In genomic region chr6:170128346-170128745, GRCh38 we compare ENCODE assay signal across 26 cellular contexts.
DNase-seq lines count a peak whose midpoint lies in the region; FAIRE-seq and TF ChIP-seq lines count a peak whose summit lies in the region.
"Had no signal": no experiment of that assay in that cellular context is flagged by ENCODE, and none has a peak within 500 bp of the region (broad histone marks: within the 10 kb centered on the region; RNA-seq: fewer than 3 reads in every experiment).

No MANE protein-coding gene starts in this region.

- H4K8ac ChIP-seq in H1 (ENCODE audit: extremely low read depth, insufficient read depth, low read length): no peak overlapping the region

- no peak overlapping the region for H4K5ac ChIP-seq in H1 (ENCODE audit: insufficient read length, low read depth, low read length)

- H2BK12ac ChIP-seq in H1 (ENCODE audit: low read depth, low read length): no peak overlapping the region

- H2AK5ac ChIP-seq in H1 (ENCODE audit: low read depth, low read length): no peak overlapping the region

- TF ChIP-seq RAD21 in H1 (IDR thresholded peaks at IDR 0.05 in 1 of 2, conservative IDR thresholded peaks at IDR 0.05 in 1 of 2; ENCODE audit: low read depth in 2 of 2, low read length in 2 of 2): no peak

- no peak overlapping the region for H3K4me2 ChIP-seq in H1 (ENCODE audit: insufficient read depth in 1 of 2, low read depth in 2 of 2, low read length in 2 of 2)

- no peak overlapping the region for H3K23ac ChIP-seq in H1 (ENCODE audit: insufficient read length)

- no peak for TF ChIP-seq CTCF in H1 (IDR thresholded peaks at IDR 0.05; ENCODE audit: control extremely low read depth in 1 of 3, insufficient read depth in 1 of 3, low read depth in 1 of 3, low read length in 3 of 3)
- TF ChIP-seq CTCF in progenitor cell of endocrine pancreas (IDR thresholded peaks at IDR 0.05; ENCODE audit: unreplicated experiment): no peak

- peak; percentile 3 for DNase-seq in activated naive CD4-positive, alpha-beta T cell treated with anti-CD3 and anti-CD28 coated beads, Interleukin-2, amount 10 ng/mL, durations not matched to agents 7 days and 5 days
- DNase-seq in activated naive CD4-positive, alpha-beta T cell treated with anti-CD3 and anti-CD28 coated beads for 36 hours: no peak
- peak in 1 of 2 experiments; percentile 19 for DNase-seq in H1 (ENCODE audit: low read depth in 1 of 2, low spot score in 2 of 2)
- peak; percentile 3 for DNase-seq in progenitor cell of endocrine pancreas (ENCODE audit: low spot score, unreplicated experiment)
- peak; percentile 28 for DNase-seq in ureter (ENCODE audit: low spot score)
- no peak for DNase-seq in iPS-NIHi11 (ENCODE audit: low spot score)
- DNase-seq in GM12892 (ENCODE audit: insufficient read length): no peak
- DNase-seq in SHP77 treated with DMSO at 0.1 percent for 48 hours (lab: John Stamatoyannopoulos, UW): no peak
- DNase-seq: activated CD4-positive, alpha-beta T cell treated with anti-CD3 and anti-CD28 coated beads for 36 hours; activated T-cell treated with anti-CD3 and anti-CD28 coated beads, Interleukin-2, amount 50 U/mL, for 48 hours; CD4-positive, alpha-beta memory T cell; DMS 273 treated with DMSO at 0.1 percent for 48 hours; gastrocnemius medialis; hippocampal formation; NCI-H1048; NCI-H1694 treated with DMSO at 0.1 percent for 48 hours; NCI-H2171; nephron progenitor cell; stimulated activated CD4-positive, alpha-beta T cell treated with anti-CD3 and anti-CD28 coated beads, Interleukin-12 subunit alpha, Interleukin-12 subunit beta, amount 100 ng/mL, for 4 hours; stimulated activated CD4-positive, alpha-beta T cell treated with anti-CD3 and anti-CD28 coated beads, Interleukin-4, amount 100 ng/mL, for 1 hour; SW 1271; T-helper 9 cell had no signal

- TF ChIP-seq EP300 in H1 (IDR thresholded peaks at IDR 0.05; ENCODE audit: borderline replicate concordance in 1 of 2, low read depth in 2 of 2, low read length in 2 of 2): no peak

- no peak overlapping the region for H3K4me3 ChIP-seq in H1 (ENCODE audit: extremely low read depth in 1 of 4, insufficient read depth in 2 of 4, low read depth in 3 of 4, low read length in 4 of 4)
- H3K4me3 ChIP-seq: gastrocnemius medialis, GM12878, pancreas had no signal

- FAIRE-seq in H1 (lab: Jason Lieb, UNC): no peak
- FAIRE-seq in GM12892 (lab: Jason Lieb, UNC): no peak
- FAIRE-seq: A204.1, GM12878, H54, pancreas had no signal

- no peaks in the 10 kb centered on the region for H3K36me3 Mint-ChIP-seq in activated naive CD4-positive, alpha-beta T cell treated with anti-CD3 and anti-CD28 coated beads, Interleukin-2, amount 10 ng/mL, durations not matched to agents 7 days and 5 days
- H3K36me3 Mint-ChIP-seq in activated naive CD4-positive, alpha-beta T cell treated with anti-CD3 and anti-CD28 coated beads for 36 hours (ENCODE audit: low read depth): no peaks in the 10 kb centered on the region
- H3K36me3 Mint-ChIP-seq in progenitor cell of endocrine pancreas (ENCODE audit: insufficient read depth): no peaks in the 10 kb centered on the region
- H3K36me3 Mint-ChIP-seq: CD4-positive, alpha-beta memory T cell had no signal

- H3K18ac ChIP-seq in H1 (ENCODE audit: extremely low read depth, low read length): no peak overlapping the region

- peaks cover 3% of the 10 kb centered on the region for H3K4me1 Mint-ChIP-seq in activated naive CD4-positive, alpha-beta T cell treated with anti-CD3 and anti-CD28 coated beads, Interleukin-2, amount 10 ng/mL, durations not matched to agents 7 days and 5 days
- H3K4me1 Mint-ChIP-seq in activated naive CD4-positive, alpha-beta T cell treated with anti-CD3 and anti-CD28 coated beads for 36 hours (ENCODE audit: low read depth): no peaks in the 10 kb centered on the region
- H3K4me1 Mint-ChIP-seq in progenitor cell of endocrine pancreas (ENCODE audit: low read depth): peaks cover 7% of the 10 kb centered on the region
- H3K4me1 Mint-ChIP-seq: activated CD4-positive, alpha-beta T cell treated with anti-CD3 and anti-CD28 coated beads for 36 hours; CD4-positive, alpha-beta memory T cell had no signal

- H3K23me2 ChIP-seq in H1 (ENCODE audit: low read depth, low read length): no peaks in the 10 kb centered on the region

- no peaks in the 10 kb centered on the region for H3K36me3 ChIP-seq in H1 (ENCODE audit: control insufficient read depth in 2 of 4, insufficient read depth in 4 of 4, low read length in 3 of 4)
- H3K36me3 ChIP-seq: gastrocnemius medialis, pancreas had no signal

- H3K56ac ChIP-seq in H1 (replicated peaks; ENCODE audit: insufficient read length, low read depth, low read length): no peak overlapping the region

- CTCF ChIA-PET in activated naive CD4-positive, alpha-beta T cell treated with anti-CD3 and anti-CD28 coated beads, Interleukin-2, amount 10 ng/mL, durations not matched to agents 7 days and 5 days (lab: Charles Lee): no interaction called here
- CTCF ChIA-PET in activated naive CD4-positive, alpha-beta T cell treated with anti-CD3 and anti-CD28 coated beads for 36 hours (lab: Charles Lee): no interaction called here
- CTCF ChIA-PET in H1 (lab: Charles Lee; ENCODE audit: partially characterized antibody): interaction anchor here (0.7 kb wide), 1 partner anchor 61 kb away, joined by 3 read pairs; no protein-coding TSS in a partner anchor

- H3K27me3 Mint-ChIP-seq in activated naive CD4-positive, alpha-beta T cell treated with anti-CD3 and anti-CD28 coated beads, Interleukin-2, amount 10 ng/mL, durations not matched to agents 7 days and 5 days: peaks cover 19% of the 10 kb centered on the region
- no peaks in the 10 kb centered on the region for H3K27me3 Mint-ChIP-seq in activated naive CD4-positive, alpha-beta T cell treated with anti-CD3 and anti-CD28 coated beads for 36 hours (ENCODE audit: low read depth)
- H3K27me3 Mint-ChIP-seq in progenitor cell of endocrine pancreas: peaks cover 5% of the 10 kb centered on the region

- H3K27ac ChIP-seq in H1 (ENCODE audit: low read depth, low read length): no peak overlapping the region
- H3K27ac ChIP-seq: gastrocnemius medialis, pancreas had no signal

- H3K4me1 ChIP-seq in H1 (replicated peaks in 1 of 4; ENCODE audit: control insufficient read depth in 3 of 4, insufficient read depth in 4 of 4, low read length in 3 of 4): no peaks in the 10 kb centered on the region

- H2BK15ac ChIP-seq in H1 (ENCODE audit: low read length): no peak overlapping the region

- H3K9me3 ChIP-seq in H1 (ENCODE audit: insufficient read depth in 2 of 2, low read depth in 1 of 2, low read length in 1 of 2): no peaks in the 10 kb centered on the region
- H3K9me3 ChIP-seq: gastrocnemius medialis, pancreas had no signal

- 92% methylated on average over 10 of the region's 10 CpGs; no CpG with 5 or more reads in 1 of the 2 experiments for WGBS in H1 (ENCODE audit: extremely low coverage in 1 of 2, insufficient coverage in 1 of 2, insufficient read length in 1 of 2, insufficient replicate concordance in 2 of 2, low coverage in 1 of 2, low lambda C conversion rate in 2 of 2, missing lambda C conversion rate in 1 of 2), 2 experiments

- H3K79me2 ChIP-seq in H1 (ENCODE audit: control insufficient read depth in 1 of 2, insufficient read depth in 2 of 2, low read length in 2 of 2): no peaks in the 10 kb centered on the region

- H2AFZ ChIP-seq in H1 (ENCODE audit: low read length): no peak overlapping the region

- no peak overlapping the region for H2BK20ac ChIP-seq in H1 (ENCODE audit: low read length)

- no peak for TF ChIP-seq POLR2A in H1 (IDR thresholded peaks at IDR 0.05; ENCODE audit: control extremely low read depth in 1 of 2, low read depth in 2 of 2, low read length in 2 of 2)
- no peak for TF ChIP-seq POLR2A in GM12892 (IDR thresholded peaks at IDR 0.05; ENCODE audit: low read depth, low read length)

- no peak overlapping the region for H2BK5ac ChIP-seq in H1 (ENCODE audit: low read depth, low read length)

- no peak overlapping the region for H3K4ac ChIP-seq in H1 (replicated peaks; ENCODE audit: insufficient read length, low read depth, low read length)

- H2BK120ac ChIP-seq in H1 (replicated peaks; ENCODE audit: low read depth, low read length): no peak overlapping the region

- intact Hi-C loops in activated naive CD4-positive, alpha-beta T cell treated with anti-CD3 and anti-CD28 coated beads for 36 hours (cut with micrococcal nuclease): no loop called here

- H3K9me3 Mint-ChIP-seq in activated naive CD4-positive, alpha-beta T cell treated with anti-CD3 and anti-CD28 coated beads, Interleukin-2, amount 10 ng/mL, durations not matched to agents 7 days and 5 days: no peaks in the 10 kb centered on the region
- no peaks in the 10 kb centered on the region for H3K9me3 Mint-ChIP-seq in activated naive CD4-positive, alpha-beta T cell treated with anti-CD3 and anti-CD28 coated beads for 36 hours
- H3K9me3 Mint-ChIP-seq in progenitor cell of endocrine pancreas (ENCODE audit: low read depth): no peaks in the 10 kb centered on the region
- H3K9me3 Mint-ChIP-seq: CD4-positive, alpha-beta memory T cell; nephron progenitor cell had no signal

- H3K27me3 ChIP-seq in H1 (replicated peaks in 1 of 4; ENCODE audit: control insufficient read depth in 3 of 4, extremely low read depth in 1 of 4, insufficient read depth in 3 of 4, low read length in 3 of 4): no peaks in the 10 kb centered on the region
- H3K27me3 ChIP-seq: gastrocnemius medialis, pancreas had no signal

- no peaks in the 10 kb centered on the region for H3K79me1 ChIP-seq in H1 (ENCODE audit: low read depth, low read length)

- no peak overlapping the region for H3K4me3 Mint-ChIP-seq in activated naive CD4-positive, alpha-beta T cell treated with anti-CD3 and anti-CD28 coated beads, Interleukin-2, amount 10 ng/mL, durations not matched to agents 7 days and 5 days
- no peak overlapping the region for H3K4me3 Mint-ChIP-seq in activated naive CD4-positive, alpha-beta T cell treated with anti-CD3 and anti-CD28 coated beads for 36 hours
- no peak overlapping the region for H3K4me3 Mint-ChIP-seq in progenitor cell of endocrine pancreas (ENCODE audit: low read depth)
- H3K4me3 Mint-ChIP-seq: activated CD4-positive, alpha-beta T cell treated with anti-CD3 and anti-CD28 coated beads for 36 hours; CD4-positive, alpha-beta memory T cell; nephron progenitor cell had no signal

- H3K27ac Mint-ChIP-seq in activated naive CD4-positive, alpha-beta T cell treated with anti-CD3 and anti-CD28 coated beads, Interleukin-2, amount 10 ng/mL, durations not matched to agents 7 days and 5 days: no peak overlapping the region
- H3K27ac Mint-ChIP-seq in activated naive CD4-positive, alpha-beta T cell treated with anti-CD3 and anti-CD28 coated beads for 36 hours: no peak overlapping the region
- H3K27ac Mint-ChIP-seq in progenitor cell of endocrine pancreas: no peak overlapping the region
- H3K27ac Mint-ChIP-seq: activated CD4-positive, alpha-beta T cell treated with anti-CD3 and anti-CD28 coated beads for 36 hours; CD4-positive, alpha-beta memory T cell; nephron progenitor cell had no signal

- H4K91ac ChIP-seq in H1 (replicated peaks; ENCODE audit: insufficient read length, low read length): peak overlapping the region; percentile 40

- H3K9ac ChIP-seq in H1 (replicated peaks in 1 of 4; ENCODE audit: extremely low read depth in 1 of 4, low read depth in 3 of 4, low read length in 3 of 4): no peak overlapping the region

- no peaks in the 10 kb centered on the region for H4K20me1 ChIP-seq in H1 (replicated peaks in 1 of 2; ENCODE audit: control insufficient read depth in 1 of 2, insufficient read depth in 2 of 2, low read length in 2 of 2)

- POLR2A ChIA-PET in H1 (lab: Charles Lee; ENCODE audit: partially characterized antibody): no interaction called here

- H3K14ac ChIP-seq in H1 (ENCODE audit: insufficient read length): no peak overlapping the region

Comparison
In these comparisons a context has a peak if more than half of its experiments do, and no peak if none do; other contexts are left out.
1. DNase-seq: peak in activated naive CD4-positive, alpha-beta T cell treated with anti-CD3 and anti-CD28 coated beads, Interleukin-2, amount 10 ng/mL, durations not matched to agents 7 days and 5 days (single experiment), progenitor cell of endocrine pancreas (single experiment) and ureter (single experiment); none in activated naive CD4-positive, alpha-beta T cell treated with anti-CD3 and anti-CD28 coated beads for 36 hours (single experiment), iPS-NIHi11 (single experiment), GM12892 (single experiment) and SHP77 treated with DMSO at 0.1 percent for 48 hours (single experiment).